In the genomic region with DNA sequence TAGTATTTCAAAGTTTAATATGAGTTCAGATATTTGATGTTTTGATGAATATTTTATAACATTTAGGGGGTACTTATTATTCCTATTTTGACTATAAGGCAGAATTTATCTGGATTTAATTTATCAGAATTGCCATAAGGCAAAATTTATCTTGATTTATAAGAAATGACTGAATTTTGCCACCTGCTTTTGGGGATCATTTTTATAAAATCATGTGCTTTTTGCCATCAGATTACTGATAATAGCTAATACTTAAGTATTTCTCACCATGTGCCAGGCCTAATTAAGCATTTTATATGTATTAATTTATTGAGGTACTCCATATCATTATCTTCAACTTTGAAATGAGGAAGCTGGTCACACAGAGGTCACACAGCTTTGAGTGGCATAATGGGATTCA, we compare ENCODE assay signal across 11 cellular contexts.
"Had no signal": no experiment of that assay in that cellular context is flagged by ENCODE, and none has a peak within 500 bp of the region (broad histone marks: within the 10 kb centered on the region; RNA-seq: fewer than 3 reads in every experiment).

No MANE protein-coding gene starts in this region.

- H2AFZ ChIP-seq: GM23248, GM23338 had no signal

- H3K9me3 ChIP-seq: HAP-1 had no signal

- FAIRE-seq: H1, H54 had no signal

- H3K4me1 ChIP-seq: HAP-1 had no signal

- DNase-seq: GM23248, GOT3, H7, H9, HCEC 1CT, HFFc6 had no signal

- H3K27ac ChIP-seq: GM23248 had no signal

- H3K36me3 ChIP-seq: HAP-1 had no signal

- H3K4me2 ChIP-seq: GM23338 had no signal

- ATAC-seq: GM23338, HCT116 had no signal

- H3K9ac ChIP-seq: GM23248 had no signal

- H3K4me3 ChIP-seq: GM23248, GM23338, HAP-1 had no signal
